1 cellular context compared by ENCODE assay signal in genomic region chr3:58197588-58197987, GRCh38.
A peak's percentile ranks its signal among the peaks of the same experiment; 100 is the strongest.
TF ChIP-seq lines count a peak whose summit lies in the region.

No MANE protein-coding gene starts in this region.

TF ChIP-seq in GM12878, 131 proteins besides CTCF, POLR2A, EP300 and RAD21:
- TF ChIP-seq HDGF (IDR thresholded peaks at IDR 0.05) (0 out of 2 replicates have a peak, but pooled peaks have one; percentile 30), SRF (IDR thresholded peaks at IDR 0.05; ENCODE audit: low read depth in 2 of 2, low read length in 2 of 2) (no peak), SUZ12 (IDR thresholded peaks at IDR 0.05; ENCODE audit: unreplicated experiment) (no peak), IRF4 (IDR thresholded peaks at IDR 0.05; ENCODE audit: low read depth, low read length) (no peak), EGR1 (IDR thresholded peaks at IDR 0.05; ENCODE audit: borderline replicate concordance in 1 of 2, low read depth in 2 of 2, low read length in 2 of 2) (no peak)
- TF ChIP-seq, protein P1, sequence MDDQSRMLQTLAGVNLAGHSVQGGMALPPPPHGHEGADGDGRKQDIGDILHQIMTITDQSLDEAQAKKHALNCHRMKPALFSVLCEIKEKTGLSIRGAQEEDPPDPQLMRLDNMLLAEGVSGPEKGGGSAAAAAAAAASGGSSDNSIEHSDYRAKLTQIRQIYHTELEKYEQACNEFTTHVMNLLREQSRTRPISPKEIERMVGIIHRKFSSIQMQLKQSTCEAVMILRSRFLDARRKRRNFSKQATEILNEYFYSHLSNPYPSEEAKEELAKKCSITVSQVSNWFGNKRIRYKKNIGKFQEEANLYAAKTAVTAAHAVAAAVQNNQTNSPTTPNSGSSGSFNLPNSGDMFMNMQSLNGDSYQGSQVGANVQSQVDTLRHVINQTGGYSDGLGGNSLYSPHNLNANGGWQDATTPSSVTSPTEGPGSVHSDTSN (IDR thresholded peaks at IDR 0.05; ENCODE audit: insufficient replicate concordance, low read depth, low read length), result no peak
- TF ChIP-seq, protein P2, sequence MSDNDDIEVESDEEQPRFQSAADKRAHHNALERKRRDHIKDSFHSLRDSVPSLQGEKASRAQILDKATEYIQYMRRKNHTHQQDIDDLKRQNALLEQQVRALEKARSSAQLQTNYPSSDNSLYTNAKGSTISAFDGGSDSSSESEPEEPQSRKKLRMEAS (IDR thresholded peaks at IDR 0.05; ENCODE audit: low read depth, low read length), result no peak
TF ChIP-seq in GM12878: peak in this region for 1.
